In genomic region chr13:25683056-25683455, GRCh38 we compare ENCODE assay signal across 26 cellular contexts.
"Had no signal": no experiment of that assay in that cellular context is flagged by ENCODE, and none has a peak within 500 bp of the region (broad histone marks: within the 10 kb centered on the region; RNA-seq: fewer than 3 reads in every experiment).

No MANE protein-coding gene starts in this region.

- H3K36me3 ChIP-seq: brain microvascular endothelial cell, gastrocnemius medialis, heart left ventricle had no signal

- DNase-seq: activated CD4-positive, alpha-beta T cell treated with anti-CD3 and anti-CD28 coated beads for 1 hour; activated CD4-positive, alpha-beta T cell treated with anti-CD3 and anti-CD28 coated beads for 48 hours; activated CD4-positive, alpha-beta T cell treated with anti-CD3 and anti-CD28 coated beads, Interleukin-2, amount 50 U/mL, for 1 hour; activated CD4-positive, alpha-beta T cell treated with anti-CD3 and anti-CD28 coated beads, Interleukin-2, amount 50 U/mL, for 48 hours; activated CD8-positive, alpha-beta memory T cell treated with anti-CD3 and anti-CD28 coated beads for 24 hours; activated CD8-positive, alpha-beta T cell treated with anti-CD3 and anti-CD28 coated beads for 36 hours; activated effector memory CD4-positive, alpha-beta T cell treated with Interleukin-2 at 50 U/mL for 16 hours; activated gamma-delta T cell treated with Interleukin-2 at 50 U/mL for 16 hours; activated naive CD4-positive, alpha-beta T cell treated with anti-CD3 and anti-CD28 coated beads, Interleukin-2, amount 50 U/mL, for 16 hours; activated naive CD4-positive, alpha-beta T cell treated with Interleukin-2 at 50 U/mL for 16 hours; activated T-cell treated with anti-CD3 and anti-CD28 coated beads, Interleukin-2, amount 50 U/mL, for 4 hours; amniotic stem cell; anterior cingulate cortex; brain microvascular endothelial cell; dorsolateral prefrontal cortex; effector memory CD4-positive, alpha-beta T cell; endodermal cell; foreskin keratinocyte; gastrocnemius medialis; glutamatergic neuron; heart left ventricle; hypothalamus had no signal

- H3K9me3 ChIP-seq: gastrocnemius medialis, heart left ventricle had no signal

- H3K27me3 ChIP-seq: brain microvascular endothelial cell, dorsolateral prefrontal cortex, foreskin keratinocyte, gastrocnemius medialis had no signal

- ATAC-seq: activated CD8-positive, alpha-beta T cell treated with anti-CD3 and anti-CD28 coated beads for 36 hours; activated T-cell treated with anti-CD3 and anti-CD28 coated beads, Interleukin-2, amount 50 U/mL, for 4 hours; activated T-helper 17 cell treated with anti-CD3 and anti-CD28 coated beads, Interleukin-2, amount 50 U/mL, for 72 hours; esophagus mucosa; foreskin keratinocyte; gastrocnemius medialis; heart left ventricle; WTC11 had no signal

- H3K4me3 ChIP-seq: coronary artery, dorsolateral prefrontal cortex, gastrocnemius medialis, heart left ventricle had no signal

- H3K27ac ChIP-seq: brain microvascular endothelial cell, coronary artery, dorsolateral prefrontal cortex, foreskin keratinocyte, gastrocnemius medialis, heart left ventricle had no signal

- H3K4me1 ChIP-seq: foreskin keratinocyte had no signal
